ENCODE assay signal across 25 cellular contexts in genomic region chr3:57833763-57834162, GRCh38.
DNase-seq lines count a peak whose midpoint lies in the region; ATAC-seq and TF ChIP-seq lines count a peak whose summit lies in the region.
"Had no signal": no experiment of that assay in that cellular context is flagged by ENCODE, and none has a peak within 500 bp of the region (broad histone marks: within the 10 kb centered on the region; RNA-seq: fewer than 3 reads in every experiment).

No MANE protein-coding gene starts in this region.

- POLR2A ChIA-PET in naive thymus-derived CD4-positive, alpha-beta T cell (lab: Charles Lee), result interaction anchor here (0.6 kb wide), 1 partner anchor 28 kb away, joined by 3 read pairs; no protein-coding TSS in a partner anchor

- H3K9me3 ChIP-seq in HUES48 (ENCODE audit: control insufficient read depth, insufficient read depth, low read length) (no peaks in the 10 kb centered on the region), HUES64 (ENCODE audit: insufficient read depth, low read depth, low read length) (no peaks in the 10 kb centered on the region), smooth muscle cell (replicated peaks; ENCODE audit: low read depth) (no peaks in the 10 kb centered on the region)
- H3K9me3 ChIP-seq in naive thymus-derived CD4-positive, alpha-beta T cell (ENCODE audit: control insufficient read depth in 2 of 3, low read length in 3 of 3), result no peaks in the 10 kb centered on the region
- H3K9me3 ChIP-seq: BE2C, BLaER1 had no signal

- H3K4me3 ChIP-seq in HUES48 (ENCODE audit: low read depth, low read length) (no peak overlapping the region), HUES64 (ENCODE audit: low read length) (no peak overlapping the region), smooth muscle cell (no peak overlapping the region)
- H3K4me3 ChIP-seq in naive thymus-derived CD4-positive, alpha-beta T cell (ENCODE audit: low read length), result no peak overlapping the region
- H3K4me3 ChIP-seq: BLaER1, GM12878 had no signal

- H3K36me3 ChIP-seq in HUES48 (ENCODE audit: control insufficient read depth, insufficient read depth, low read length) (0 out of 2 replicates have a peak, but pooled peaks cover 3% of the 10 kb centered on the region), HUES64 (ENCODE audit: insufficient read depth, low read length) (peaks cover 6% of the 10 kb centered on the region; the same call in 1 of the 2 replicates), smooth muscle cell (ENCODE audit: low read depth) (no peaks in the 10 kb centered on the region)
- peaks cover 0 to 16% (median 0%) of the 10 kb centered on the region in 3 experiments for H3K36me3 ChIP-seq in naive thymus-derived CD4-positive, alpha-beta T cell (ENCODE audit: control insufficient read depth in 2 of 3, insufficient read depth in 3 of 3, low read length in 3 of 3)
- H3K36me3 ChIP-seq: BE2C had no signal

- no peaks in the 10 kb centered on the region for H3F3A ChIP-seq in smooth muscle cell (ENCODE audit: low read depth)

- no peak overlapping the region for H2AFZ ChIP-seq in smooth muscle cell (ENCODE audit: low read depth)

- CTCF ChIA-PET in naive thymus-derived CD4-positive, alpha-beta T cell (lab: Charles Lee), result no interaction called here

- ATAC-seq in left lobe of liver, result peak; percentile 13
- ATAC-seq in naive thymus-derived CD4-positive, alpha-beta T cell, result no peak
- ATAC-seq: GM12878 had no signal

- H3K27me3 ChIP-seq in HUES48 (ENCODE audit: control insufficient read depth, insufficient read depth, low read length) (no peaks in the 10 kb centered on the region), HUES64 (ENCODE audit: insufficient read depth, low read length) (no peaks in the 10 kb centered on the region), smooth muscle cell (ENCODE audit: low read depth) (no peaks in the 10 kb centered on the region)
- H3K27me3 ChIP-seq in naive thymus-derived CD4-positive, alpha-beta T cell (ENCODE audit: control insufficient read depth in 2 of 2, insufficient read depth in 2 of 2, low read length in 2 of 2), result no peaks in the 10 kb centered on the region
- H3K27me3 ChIP-seq: BE2C, BLaER1 had no signal

- peaks cover 8 to 28% (median 15%) of the 10 kb centered on the region in 5 donors for H3K36me3 Mint-ChIP-seq in naive thymus-derived CD4-positive, alpha-beta T cell

- H3K27me3 Mint-ChIP-seq in naive thymus-derived CD4-positive, alpha-beta T cell, result no peaks in the 10 kb centered on the region
- H3K27me3 Mint-ChIP-seq: CD4-positive, alpha-beta memory T cell; CD4-positive, CD25-positive, alpha-beta regulatory T cell; CD8-positive, alpha-beta memory T cell had no signal

- H3K4me3 Mint-ChIP-seq in naive thymus-derived CD4-positive, alpha-beta T cell, result no peak overlapping the region
- H3K4me3 Mint-ChIP-seq: CD14-positive monocyte; CD4-positive, alpha-beta memory T cell; CD4-positive, CD25-positive, alpha-beta regulatory T cell; CD8-positive, alpha-beta memory T cell had no signal

- H3K4me2 ChIP-seq in smooth muscle cell, result no peak overlapping the region
- H3K4me2 ChIP-seq: BLaER1 had no signal

- peaks cover 37% of the 10 kb centered on the region for H3K4me1 ChIP-seq in HUES48 (ENCODE audit: control insufficient read depth, insufficient read depth, low read length)
- H3K4me1 ChIP-seq in HUES64 (ENCODE audit: insufficient read depth, low read length), result peaks cover 34% of the 10 kb centered on the region
- no peaks in the 10 kb centered on the region for H3K4me1 ChIP-seq in naive thymus-derived CD4-positive, alpha-beta T cell (ENCODE audit: control insufficient read depth in 2 of 2, insufficient read depth in 2 of 2, low read length in 2 of 2)
- H3K4me1 ChIP-seq in smooth muscle cell (ENCODE audit: low read depth), result no peaks in the 10 kb centered on the region
- H3K4me1 ChIP-seq: BE2C, BLaER1 had no signal

- no peak for TF ChIP-seq CTCF in smooth muscle cell (IDR thresholded peaks at IDR 0.05; ENCODE audit: borderline replicate concordance, insufficient read depth, poor library complexity, severe bottlenecking)

- peak overlapping the region; percentile 85 for H3K27ac ChIP-seq in HUES48 (ENCODE audit: low read depth, low read length)
- peak overlapping the region; percentile 9 for H3K27ac ChIP-seq in HUES64 (ENCODE audit: low read depth, low read length)
- H3K27ac ChIP-seq in naive thymus-derived CD4-positive, alpha-beta T cell (ENCODE audit: low read depth, low read length), result no peak overlapping the region
- H3K27ac ChIP-seq in smooth muscle cell (ENCODE audit: low read depth), result no peak overlapping the region
- H3K27ac ChIP-seq: BLaER1 had no signal

- H3K79me2 ChIP-seq in smooth muscle cell (ENCODE audit: low read depth), result peaks cover 9% of the 10 kb centered on the region

- DNase-seq in left lobe of liver (ENCODE audit: low spot score) (no peak), NCI-H1436 treated with DMSO at 0.1 percent for 48 hours (lab: John Stamatoyannopoulos, UW) (no peak), T-helper 1 cell (no peak), smooth muscle cell (lab: John Stamatoyannopoulos, UW; ENCODE audit: unreplicated experiment) (no peak)
- DNase-seq in naive thymus-derived CD4-positive, alpha-beta T cell, result no peak
- DNase-seq: 8988T; ACHN; BE2C; C1 segment of cervical spinal cord; CD4-positive, alpha-beta memory T cell; CD4-positive, CD25-positive, alpha-beta regulatory T cell; CD8-positive, alpha-beta memory T cell; COR-L47; DMS 273 treated with DMSO at 0.1 percent for 48 hours; DMS153; DMS53; DMS79; DND-41; EL; GDM1 had no signal

- H3K9me3 Mint-ChIP-seq in naive thymus-derived CD4-positive, alpha-beta T cell, result no peaks in the 10 kb centered on the region
- H3K9me3 Mint-ChIP-seq: CD14-positive monocyte; CD4-positive, alpha-beta memory T cell; CD4-positive, CD25-positive, alpha-beta regulatory T cell; CD8-positive, alpha-beta memory T cell had no signal

- no peak overlapping the region for H3K9ac ChIP-seq in HUES48 (ENCODE audit: low read depth, low read length)
- H3K9ac ChIP-seq in HUES64 (ENCODE audit: low read depth, low read length), result no peak overlapping the region
- no peak overlapping the region for H3K9ac ChIP-seq in smooth muscle cell (ENCODE audit: low read depth)
- H3K9ac ChIP-seq: BLaER1 had no signal

- intact Hi-C loops in naive thymus-derived CD4-positive, alpha-beta T cell (cut with micrococcal nuclease), result no loop called here

- 94% methylated on average over 1 of the region's 1 CpG for WGBS in HUES64
- WGBS in smooth muscle cell (ENCODE audit: low lambda C conversion rate), result 100% methylated on average over 1 of the region's 1 CpG

- H4K20me1 ChIP-seq in smooth muscle cell (ENCODE audit: low read depth), result peaks cover 64% of the 10 kb centered on the region

- peak overlapping the region in 1 of 9 donors; percentile 37 for H3K27ac Mint-ChIP-seq in naive thymus-derived CD4-positive, alpha-beta T cell
- H3K27ac Mint-ChIP-seq: CD14-positive monocyte; CD4-positive, alpha-beta memory T cell had no signal

- H3K4me1 Mint-ChIP-seq in naive thymus-derived CD4-positive, alpha-beta T cell, result peaks cover 0 to 15% (median 11%) of the 10 kb centered on the region in 7 donors
- H3K4me1 Mint-ChIP-seq: CD14-positive monocyte had no signal

Comparison
In these comparisons a context has a peak if more than half of its experiments do, and no peak if none do; other contexts are left out.
1. H3K27ac ChIP-seq: peak in HUES48 (single experiment) and HUES64 (single experiment); none in naive thymus-derived CD4-positive, alpha-beta T cell (single experiment) and smooth muscle cell (single experiment).